In genomic region chr10:26969145-26969926, GRCh38 we compare ENCODE assay signal across 10 cellular contexts.
DNase-seq lines count a peak whose midpoint lies in the region; ATAC-seq, FAIRE-seq and TF ChIP-seq lines count a peak whose summit lies in the region.
"Had no signal": no experiment of that assay in that cellular context is flagged by ENCODE, and none has a peak within 500 bp of the region (broad histone marks: within the 10 kb centered on the region; RNA-seq: fewer than 3 reads in every experiment).

No MANE protein-coding gene starts in this region.

- peaks cover 4% of the 10 kb centered on the region for H3K9me3 Mint-ChIP-seq in T-helper 2 cell treated with Interferon-gamma antibody and Interleukin-4, amounts not matched to agents 5 μg/mL and 100 μg/mL, for 36 hours
- H3K9me3 Mint-ChIP-seq: memory B cell had no signal

- TF ChIP-seq POLR2A in GM12892 (IDR thresholded peaks at IDR 0.05; ENCODE audit: low read depth, low read length), result no peak

- peak overlapping the region; percentile 56 for H3K27ac Mint-ChIP-seq in T-helper 2 cell treated with Interferon-gamma antibody and Interleukin-4, amounts not matched to agents 5 μg/mL and 100 μg/mL, for 36 hours
- H3K27ac Mint-ChIP-seq: memory B cell had no signal

- peak; percentile 13 for DNase-seq in GM12892 (ENCODE audit: insufficient read length)
- peak; percentile 29 for DNase-seq in T-helper 2 cell treated with Interferon-gamma antibody and Interleukin-4, amounts not matched to agents 5 μg/mL and 100 μg/mL, for 36 hours (ENCODE audit: low spot score)
- no peak for DNase-seq in GF-D8 (lab: John Stamatoyannopoulos, UW)
- no peak for DNase-seq in NCI-H2029 treated with DMSO at 0.1 percent for 48 hours (lab: John Stamatoyannopoulos, UW)
- no peak for DNase-seq in Right ventricle myocardium superior
- no peak for DNase-seq in HPDE6-E6E7 (ENCODE audit: extremely low spot score)
- DNase-seq: DMS53 had no signal

- intact Hi-C loops in Right ventricle myocardium superior (cut with DNase I), result no loop called here

- peak; percentile 88 for FAIRE-seq in GM12892 (lab: Jason Lieb, UNC)

- peaks cover 26% of the 10 kb centered on the region for H3K4me1 Mint-ChIP-seq in T-helper 2 cell treated with Interferon-gamma antibody and Interleukin-4, amounts not matched to agents 5 μg/mL and 100 μg/mL, for 36 hours (ENCODE audit: low read depth)

- no peaks in the 10 kb centered on the region for H3K27me3 Mint-ChIP-seq in T-helper 2 cell treated with Interferon-gamma antibody and Interleukin-4, amounts not matched to agents 5 μg/mL and 100 μg/mL, for 36 hours (ENCODE audit: low read depth)
- H3K27me3 Mint-ChIP-seq: memory B cell had no signal

- peaks cover 5% of the 10 kb centered on the region for H3K36me3 Mint-ChIP-seq in T-helper 2 cell treated with Interferon-gamma antibody and Interleukin-4, amounts not matched to agents 5 μg/mL and 100 μg/mL, for 36 hours (ENCODE audit: low read depth)

- ATAC-seq in GM19324 (IDR thresholded peaks at IDR 0.05; ENCODE audit: low FRiP score, unreplicated experiment), result peak; percentile 70
- ATAC-seq in HG02884 (IDR thresholded peaks at IDR 0.05; ENCODE audit: unreplicated experiment), result peak; percentile 81
- no peak for ATAC-seq in Right ventricle myocardium superior (ENCODE audit: poor library complexity)

- peak overlapping the region; percentile 33 for H3K4me3 Mint-ChIP-seq in T-helper 2 cell treated with Interferon-gamma antibody and Interleukin-4, amounts not matched to agents 5 μg/mL and 100 μg/mL, for 36 hours
- H3K4me3 Mint-ChIP-seq: memory B cell had no signal

Comparison
In these comparisons a context has a peak if more than half of its experiments do, and no peak if none do; other contexts are left out.
1. DNase-seq: peak in GM12892 (single experiment) and T-helper 2 cell treated with Interferon-gamma antibody and Interleukin-4, amounts not matched to agents 5 μg/mL and 100 μg/mL, for 36 hours (single experiment); none in GF-D8 (single experiment), NCI-H2029 treated with DMSO at 0.1 percent for 48 hours (single experiment), Right ventricle myocardium superior (single experiment) and HPDE6-E6E7 (single experiment).